8 cellular contexts compared by ENCODE assay signal in the genomic region with DNA sequence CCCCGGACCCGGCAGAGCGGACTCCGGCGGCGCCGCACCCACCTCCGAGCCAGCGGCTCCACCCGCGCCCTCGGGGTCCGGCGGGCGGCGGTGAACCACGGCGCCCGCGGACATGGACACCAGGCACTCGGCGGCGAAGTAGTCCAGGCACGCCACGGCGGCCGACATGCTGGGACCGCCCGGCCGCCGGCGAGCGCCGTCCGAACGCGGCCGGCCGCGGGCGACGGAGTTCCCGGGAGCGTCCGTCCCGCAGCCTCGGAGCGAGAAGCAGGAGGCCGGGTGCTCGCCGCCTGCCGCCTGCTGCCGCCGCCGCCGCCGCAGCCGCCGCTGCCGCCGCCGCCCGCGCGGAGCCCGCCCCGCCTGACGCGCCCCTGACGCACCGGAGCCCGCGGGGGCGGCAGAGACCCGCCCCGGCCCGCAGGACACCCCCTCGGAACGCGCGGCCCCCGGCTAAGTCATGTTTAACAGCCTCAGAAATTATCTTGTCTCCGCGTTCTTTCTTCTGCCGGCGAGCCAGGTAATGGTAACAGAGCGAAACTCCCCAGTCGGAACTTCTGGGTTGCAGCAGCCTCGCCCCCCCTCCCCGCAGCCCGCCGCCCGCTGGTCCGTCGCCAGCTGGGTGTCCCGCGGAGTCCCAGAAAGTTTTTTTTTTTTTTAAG. TPM values are rescaled to one million over a fixed set of nuclear protein-coding genes. Genes with fewer than 3 reads are reported as not detected.
DNase-seq lines count a peak whose midpoint lies in the region; ATAC-seq and TF ChIP-seq lines count a peak whose summit lies in the region.

A gene (minus strand): TSS at position 342 of the 659 bp plus-strand sequence. CDS start 174 bp downstream, at position 168.

- no peak within 1 kb of the TSS; a peak in 1 of 7 replicates for H3K27ac Mint-ChIP-seq in H9

- H3K9me3 Mint-ChIP-seq in H9: peaks cover 3 to 6% of the 10 kb centered on the region in 2 experiments; a peak in 3 of 5 replicates

- H3K27me3 ChIP-seq in BLaER1: peaks cover 67% of the 10 kb centered on the region
- H3K27me3 ChIP-seq in H9 (ENCODE audit: insufficient read depth, low read length): peaks cover 26% of the 10 kb centered on the region; the same call in 1 of the 2 replicates
- H3K27me3 ChIP-seq in stomach: peaks cover 8 to 99% (median 55%) of the 10 kb centered on the region in 3 donors

- H2AK5ac ChIP-seq in H9 (ENCODE audit: insufficient read length, low read length): no peak within 1 kb of the TSS

- peaks cover 7% of the 10 kb centered on the region for H3K23me2 ChIP-seq in H9 (ENCODE audit: insufficient read length, low read depth, low read length, poor library complexity, severe bottlenecking)

- H2AFZ ChIP-seq in H9 (ENCODE audit: low read length): no peak within 1 kb of the TSS

- H3K27me3 Mint-ChIP-seq in H9 (ENCODE audit: low read depth): peaks cover 90% of the 10 kb centered on the region

- H3T11ph ChIP-seq in H9 (ENCODE audit: low read length): no peak within 1 kb of the TSS

- no peak within 1 kb of the TSS for H2BK20ac ChIP-seq in H9 (ENCODE audit: low read depth, low read length, poor library complexity, severe bottlenecking)

- H2BK12ac ChIP-seq in H9 (ENCODE audit: insufficient read length, low read depth, low read length): no peak within 1 kb of the TSS

- intact Hi-C loops in stomach (cut with DNase I; ENCODE audit: low total_unique reads): no loop called here

- H3K4me3 ChIP-seq in BLaER1 (peak within 1 kb of the TSS; percentile 65), coronary artery (peak within 1 kb of the TSS; percentile 63), mesodermal cell (ENCODE audit: extremely low read depth, insufficient read depth, low read length, poor library complexity, severe bottlenecking) (peak within 1 kb of the TSS; percentile 49), stomach (peak within 1 kb of the TSS; percentile 44 to 68 (median 55))

- H3K27ac ChIP-seq in BLaER1: no peak within 1 kb of the TSS
- no peak within 1 kb of the TSS for H3K27ac ChIP-seq in H9 (ENCODE audit: insufficient read length, low read depth, low read length)
- H3K27ac ChIP-seq in coronary artery: no peak within 1 kb of the TSS
- H3K27ac ChIP-seq in mesodermal cell (ENCODE audit: low read depth, low read length, severe bottlenecking): no peak within 1 kb of the TSS
- H3K27ac ChIP-seq in stomach: peak within 1 kb of the TSS in 1 of 5 donors; percentile 24

- H3K4me2 ChIP-seq in BLaER1 (peak within 1 kb of the TSS; percentile 88), H9 (ENCODE audit: insufficient read depth, insufficient read length, low read length) (peak within 1 kb of the TSS; percentile 34)

- H2BK120ac ChIP-seq in H9 (ENCODE audit: low read depth, low read length, poor library complexity, severe bottlenecking): no peak within 1 kb of the TSS

- no peaks in the 10 kb centered on the region for H3K79me2 ChIP-seq in H9 (ENCODE audit: insufficient read depth, low read length)

- H3K9ac ChIP-seq in BLaER1 (no peak within 1 kb of the TSS), H9 (ENCODE audit: extremely low read depth, insufficient read length, low read length) (no peak within 1 kb of the TSS)

- no peak within 1 kb of the TSS for H3K23ac ChIP-seq in H9 (ENCODE audit: insufficient read length, low read depth, low read length)

- peaks cover 14% of the 10 kb centered on the region; the same call in 1 of the 2 replicates for H3K4me1 ChIP-seq in BLaER1
- no peaks in the 10 kb centered on the region for H3K4me1 ChIP-seq in H9 (ENCODE audit: insufficient read depth, low read length)
- peaks cover 6% of the 10 kb centered on the region for H3K4me1 ChIP-seq in mesodermal cell (ENCODE audit: control insufficient read depth, insufficient read depth, low read length, poor library complexity, severe bottlenecking)
- peaks cover 0 to 16% (median 10%) of the 10 kb centered on the region in 4 donors for H3K4me1 ChIP-seq in stomach

- peak; percentile 50 for DNase-seq in H9
- DNase-seq in T-helper 22 cell (ENCODE audit: low read depth): peak; percentile 9
- DNase-seq in coronary artery (ENCODE audit: low spot score): no peak
- no peak for DNase-seq in stomach
- no peak for DNase-seq in NCI-H2107 treated with DMSO at 0.1 percent for 48 hours (lab: John Stamatoyannopoulos, UW; ENCODE audit: unreplicated experiment)

- H2BK5ac ChIP-seq in H9 (ENCODE audit: insufficient read length, low read length): no peak within 1 kb of the TSS

- H4K20me1 ChIP-seq in BLaER1 (peaks cover 23% of the 10 kb centered on the region), H9 (ENCODE audit: control insufficient read depth, insufficient read depth, insufficient read length) (no peaks in the 10 kb centered on the region)

- H3K9me3 ChIP-seq in BLaER1 (peaks cover 15% of the 10 kb centered on the region), H9 (ENCODE audit: control insufficient read depth, low read depth, low read length) (no peaks in the 10 kb centered on the region), mesodermal cell (ENCODE audit: control insufficient read depth, low read length) (peaks cover 16% of the 10 kb centered on the region), stomach (peaks cover 15 to 49% (median 39%) of the 10 kb centered on the region in 4 donors)

- peaks cover 6 to 11% of the 10 kb centered on the region in 2 experiments for H3K4me1 Mint-ChIP-seq in H9

- no peak for ATAC-seq in HG03196 (IDR thresholded peaks at IDR 0.05; ENCODE audit: unreplicated experiment)

- H3K36me3 ChIP-seq in BLaER1 (no peaks in the 10 kb centered on the region), mesodermal cell (ENCODE audit: control insufficient read depth, insufficient read depth, low read length) (no peaks in the 10 kb centered on the region), stomach (peaks cover 0 to 14% (median 0%) of the 10 kb centered on the region in 4 donors)

- no peak within 1 kb of the TSS for H4K91ac ChIP-seq in H9 (ENCODE audit: insufficient read length, low read depth, low read length)

- no peak within 1 kb of the TSS for H3K18ac ChIP-seq in H9 (ENCODE audit: insufficient read length, low read depth, low read length)

- H3K56ac ChIP-seq in H9 (ENCODE audit: insufficient read length, low read depth, low read length): no peak within 1 kb of the TSS

- no peak for TF ChIP-seq POLR2A in stomach (IDR thresholded peaks at IDR 0.05)

- no peaks in the 10 kb centered on the region for H3K79me1 ChIP-seq in H9 (ENCODE audit: insufficient read depth, low read depth, low read length, poor library complexity, severe bottlenecking)

- no peak for TF ChIP-seq EP300 in stomach (IDR thresholded peaks at IDR 0.05)

- TF ChIP-seq CTCF in H9 (conservative IDR thresholded peaks at IDR 0.05) (no peak), coronary artery (IDR thresholded peaks at IDR 0.05) (no peak), stomach (IDR thresholded peaks at IDR 0.05) (no peak)

- no peak within 1 kb of the TSS for H4K8ac ChIP-seq in H9 (replicated peaks; ENCODE audit: insufficient read length, low read depth, low read length)

- H3K14ac ChIP-seq in H9 (ENCODE audit: insufficient read depth, low read length): no peak within 1 kb of the TSS

- no peak within 1 kb of the TSS for H3K4ac ChIP-seq in H9 (ENCODE audit: low read depth, low read length)

- H3K4me3 Mint-ChIP-seq in H9: peak within 1 kb of the TSS; percentile 70 to 87

- H4K5ac ChIP-seq in H9 (ENCODE audit: insufficient read length, low read depth, low read length): no peak within 1 kb of the TSS

- no CpG with 5 or more reads among the region's 97 CpGs for WGBS in H9 (ENCODE audit: extremely low coverage, insufficient read length, low lambda C conversion rate)
- 1% methylated on average over 60 to 77 of the region's 97 CpGs for WGBS in mesodermal cell (ENCODE audit: insufficient coverage in 2 of 2), 2 experiments
- 1 to 5% (median 2%) methylated on average over 21 to 96 of the region's 97 CpGs for WGBS in stomach, 5 donors

- no peak within 1 kb of the TSS; the same call in 1 of the 2 replicates for H2BK15ac ChIP-seq in H9 (ENCODE audit: low read depth, low read length)

- H3K36me3 Mint-ChIP-seq in H9 (ENCODE audit: insufficient read depth in 1 of 3, low read depth in 3 of 3): peaks cover 0 to 4% (median 0%) of the 10 kb centered on the region in 3 experiments; a peak in 2 of 7 replicates

RNA-seq across cellular contexts. Expression of the gene that starts here (rescaled TPM):
- not detected in 2 replicates for total RNA-seq in H9 (2021)
- not detected for polyA plus RNA-seq in mesodermal cell (2013, experiment 1 of 2)
- polyA plus RNA-seq in mesodermal cell (2013, experiment 2 of 2): not detected
- under 1 TPM in 1 of 5 donors, not detected in 4; 0.37 TPM for total RNA-seq in stomach
- polyA plus RNA-seq in stomach: not detected

Comparison
In these comparisons a context has a peak if more than half of its experiments do, and no peak if none do; other contexts are left out.
1. Peak in DNase-seq and H3K4me2 ChIP-seq in H9; RNA of the gene not detected or under 1 TPM.